18 cellular contexts compared by ENCODE assay signal in genomic region chr14:52877628-52878027, GRCh38.
A peak's percentile ranks its signal among the peaks of the same experiment; 100 is the strongest.
DNase-seq lines count a peak whose midpoint lies in the region; ATAC-seq and TF ChIP-seq lines count a peak whose summit lies in the region.
"Had no signal": no experiment of that assay in that cellular context is flagged by ENCODE, and none has a peak within 500 bp of the region (broad histone marks: within the 10 kb centered on the region; RNA-seq: fewer than 3 reads in every experiment).

No MANE protein-coding gene starts in this region.

- no peaks in the 10 kb centered on the region for H4K20me1 ChIP-seq in GM23248 (ENCODE audit: insufficient read depth)

- H3F3A ChIP-seq in GM23248 (ENCODE audit: insufficient read depth) = peaks cover 88% of the 10 kb centered on the region

- DNase-seq in GM23248 (peak; percentile 74), astrocyte of the spinal cord (ENCODE audit: low read depth, low spot score) (peak; percentile 66), DMS153 treated with DMSO at 0.1 percent for 48 hours (lab: John Stamatoyannopoulos, UW; ENCODE audit: unreplicated experiment) (no peak), head of caudate nucleus (no peak)
- no peak for DNase-seq in activated CD4-positive, alpha-beta T cell treated with anti-CD3 and anti-CD28 coated beads for 48 hours
- DNase-seq: activated CD4-positive, CD25-positive, alpha-beta regulatory T cell treated with anti-CD3 and anti-CD28 coated beads, Interleukin-2, amount 50 U/mL, for 72 hours; activated naive CD4-positive, alpha-beta T cell treated with anti-CD3 and anti-CD28 coated beads for 36 hours; BE2C; caudate nucleus; kidney glomerular epithelial cell; NCI-H1105 treated with DMSO at 0.1 percent for 48 hours; stimulated activated naive CD4-positive, alpha-beta T cell treated with Interleukin-2 at 50 U/mL for 16 hours; T-helper 2 cell had no signal

- H3K9me3 ChIP-seq in GM23248 (ENCODE audit: low read depth) (no peaks in the 10 kb centered on the region), gastroesophageal sphincter (no peaks in the 10 kb centered on the region), skeletal muscle satellite cell (replicated peaks; ENCODE audit: low read length) (no peaks in the 10 kb centered on the region)
- H3K9me3 ChIP-seq: BE2C, vagina had no signal

- H3K27ac ChIP-seq in GM23248 = peak overlapping the region; percentile 71
- peak overlapping the region in 3 of 4 donors; percentile 14 to 58 (median 30) for H3K27ac ChIP-seq in gastroesophageal sphincter
- H3K27ac ChIP-seq: parathyroid adenoma, vagina had no signal

- TF ChIP-seq EP300 in gastroesophageal sphincter (IDR thresholded peaks at IDR 0.05) = no peak

- peak overlapping the region; percentile 59 for H3K4me2 ChIP-seq in GM23248 (ENCODE audit: unreplicated experiment)
- H3K4me2 ChIP-seq in skeletal muscle satellite cell (ENCODE audit: low read length) = no peak overlapping the region

- H3K27me3 ChIP-seq in GM23248 (replicated peaks; ENCODE audit: insufficient read depth) (no peaks in the 10 kb centered on the region), gastroesophageal sphincter (no peaks in the 10 kb centered on the region), skeletal muscle satellite cell (ENCODE audit: control insufficient read depth, insufficient read depth, low read length) (no peaks in the 10 kb centered on the region)
- H3K27me3 ChIP-seq: BE2C, vagina had no signal

- in situ Hi-C loops in GM23248 (cut with MboI) (no loop called here), astrocyte of the spinal cord (cut with HindIII; ENCODE audit: low sequenced_read_pairs) (no loop called here)

- ATAC-seq in gastroesophageal sphincter (peak; percentile 42), GM21526 (IDR thresholded peaks at IDR 0.05; ENCODE audit: low FRiP score, unreplicated experiment) (no peak)

- intact Hi-C loops in head of caudate nucleus (cut with DNase I) = no loop called here

- H3K4me1 ChIP-seq in GM23248 (ENCODE audit: insufficient read depth) (peaks cover 76% of the 10 kb centered on the region), gastroesophageal sphincter (peaks cover 2 to 88% (median 14%) of the 10 kb centered on the region in 3 donors), skeletal muscle satellite cell (ENCODE audit: control insufficient read depth, insufficient read depth, low read length) (peaks cover 74% of the 10 kb centered on the region)
- H3K4me1 ChIP-seq: BE2C, parathyroid adenoma had no signal

- H3K4me3 ChIP-seq in GM23248 (no peak overlapping the region), astrocyte of the spinal cord (ENCODE audit: low read depth, low read length) (no peak overlapping the region), gastroesophageal sphincter (no peak overlapping the region), skeletal muscle satellite cell (ENCODE audit: low read length) (no peak overlapping the region)
- H3K4me3 ChIP-seq: vagina had no signal

- TF ChIP-seq CTCF in astrocyte of the spinal cord (IDR thresholded peaks at IDR 0.05; ENCODE audit: low read depth, low read length) (no peak), gastroesophageal sphincter (IDR thresholded peaks at IDR 0.05) (no peak)

- H3K36me3 ChIP-seq in GM23248 (ENCODE audit: low read depth) (peaks cover 64% of the 10 kb centered on the region), gastroesophageal sphincter (peaks cover 0 to 71% of the 10 kb centered on the region in 2 donors), skeletal muscle satellite cell (ENCODE audit: insufficient read depth, low read length) (peaks cover 99% of the 10 kb centered on the region)

- no peaks in the 10 kb centered on the region for H3K9me2 ChIP-seq in GM23248 (ENCODE audit: insufficient read depth)

- TF ChIP-seq POLR2A in gastroesophageal sphincter (IDR thresholded peaks at IDR 0.05) = no peak

- no peak overlapping the region for H2AFZ ChIP-seq in GM23248
- H2AFZ ChIP-seq: parathyroid adenoma had no signal

- H3K9ac ChIP-seq in GM23248 = peak overlapping the region; percentile 23
- H3K9ac ChIP-seq in skeletal muscle satellite cell (ENCODE audit: low read depth, low read length) = peak overlapping the region; percentile 14
- H3K9ac ChIP-seq: parathyroid adenoma had no signal

- WGBS in GM23248 (ENCODE audit: low coverage in 1 of 2, low lambda C conversion rate in 2 of 2, missing lambda C conversion rate in 2 of 2), 2 experiments = 15 to 26% methylated on average over 2 of the region's 2 CpGs
- 0 to 15% methylated on average over 2 of the region's 2 CpGs for WGBS in gastroesophageal sphincter (ENCODE audit: low coverage in 1 of 2), 2 donors

- peaks cover 80% of the 10 kb centered on the region for H3K79me2 ChIP-seq in GM23248 (ENCODE audit: insufficient read depth)
- H3K79me2 ChIP-seq: parathyroid adenoma had no signal

Comparison
In these comparisons a context has a peak if more than half of its experiments do, and no peak if none do; other contexts are left out.
1. DNase-seq: peak in GM23248 (single experiment) and astrocyte of the spinal cord (single experiment); none in DMS153 treated with DMSO at 0.1 percent for 48 hours (single experiment), head of caudate nucleus (0 of 42) and activated CD4-positive, alpha-beta T cell treated with anti-CD3 and anti-CD28 coated beads for 48 hours (single experiment).